ENCODE assay signal across 8 cellular contexts in genomic region chr16:20900299-20901067, GRCh38. TPM values are rescaled to one million over a fixed set of nuclear protein-coding genes. Genes with fewer than 3 reads are reported as not detected.
DNase-seq lines count a peak whose midpoint lies in the region; ATAC-seq, FAIRE-seq and TF ChIP-seq lines count a peak whose summit lies in the region.

A gene with protein sequence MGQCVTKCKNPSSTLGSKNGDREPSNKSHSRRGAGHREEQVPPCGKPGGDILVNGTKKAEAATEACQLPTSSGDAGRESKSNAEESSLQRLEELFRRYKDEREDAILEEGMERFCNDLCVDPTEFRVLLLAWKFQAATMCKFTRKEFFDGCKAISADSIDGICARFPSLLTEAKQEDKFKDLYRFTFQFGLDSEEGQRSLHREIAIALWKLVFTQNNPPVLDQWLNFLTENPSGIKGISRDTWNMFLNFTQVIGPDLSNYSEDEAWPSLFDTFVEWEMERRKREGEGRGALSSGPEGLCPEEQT (minus strand): TSS chr16:20900358. CDS start chr16:20862538, 37,820 bp downstream.
Gene LYRM1, plus strand, starts transcription at chr16:20900771. Its CDS starts 14,785 bp downstream, at chr16:20915556.

- no peak for FAIRE-seq in urothelium cell line (lab: Jason Lieb, UNC)

- H3K27ac ChIP-seq in angular gyrus (ENCODE audit: low read depth, low read length) (peak within 1 kb of the TSS; percentile 96), right atrium auricular region (peak within 1 kb of the TSS; percentile 96 to 99), psoas muscle (peak within 1 kb of the TSS; percentile 96)

- H3K36me3 ChIP-seq in right atrium auricular region (peaks cover 9% of the 10 kb centered on the region), psoas muscle (ENCODE audit: insufficient read depth in 1 of 2, low read depth in 1 of 2) (peaks cover 5 to 13% of the 10 kb centered on the region in 2 donors)

- 0 to 1% (median 1%) methylated on average over 60 to 62 of the region's 62 CpGs for WGBS in psoas muscle, 3 donors

- H3K27me3 ChIP-seq in right atrium auricular region = no peaks in the 10 kb centered on the region
- no peaks in the 10 kb centered on the region for H3K27me3 ChIP-seq in psoas muscle (ENCODE audit: insufficient read depth in 3 of 3, low read length in 2 of 3)

- H3K4me3 ChIP-seq in right atrium auricular region = peak within 1 kb of the TSS; percentile 68 to 89
- H3K4me3 ChIP-seq in psoas muscle = peak within 1 kb of the TSS; percentile 91

- H3K4me1 ChIP-seq in right atrium auricular region (peaks cover 0 to 74% of the 10 kb centered on the region in 2 donors), psoas muscle (peaks cover 41% of the 10 kb centered on the region)

- H3K9me3 ChIP-seq in right atrium auricular region (no peaks in the 10 kb centered on the region), psoas muscle (no peaks in the 10 kb centered on the region)

- intact Hi-C loops in psoas muscle (cut with DNase I) = loop anchor here (5.0 kb wide), 2 partner anchors 33 to 93 kb away; partner anchors contain the start of genes ERI2 (in 1 of the 2) and REXO5 (in 1 of the 2)

- TF ChIP-seq CTCF in GM13976 (IDR thresholded peaks at IDR 0.05; ENCODE audit: borderline replicate concordance, control extremely low read depth, extremely low read depth, insufficient read depth, missing control alignments) (no peak), right atrium auricular region (IDR thresholded peaks at IDR 0.05) (no peak), psoas muscle (IDR thresholded peaks at IDR 0.05) (no peak)

- in situ Hi-C loops in GM13976 (cut with MboI; ENCODE audit: low sequenced_read_pairs, unreplicated experiment) = no loop called here

- peak; percentile 77 for ATAC-seq in HG02884 (IDR thresholded peaks at IDR 0.05; ENCODE audit: unreplicated experiment)
- ATAC-seq in psoas muscle = peak; percentile 91 to 93 (median 92)

- DNase-seq in GM13976 (ENCODE audit: low spot score) (peak; percentile 95), NCI-H187 (lab: John Stamatoyannopoulos, UW) (peak; percentile 86 to 89), T-helper 2 cell (peak; percentile 75 to 97 (median 84)), right atrium auricular region (ENCODE audit: low spot score) (peak; percentile 99), psoas muscle (peak; percentile 97 to 99), urothelium cell line (ENCODE audit: low spot score) (peak; percentile 92)

RNA-seq across cellular contexts. Expression of the first gene that starts in this region (rescaled TPM):
- total RNA-seq in right atrium auricular region (10 to 100 TPM in 1 of 2 donors, 1 to 10 TPM in 1; 10.0 to 13.4 TPM), psoas muscle (10 to 100 TPM in 2 of 4 donors, 1 to 10 TPM in 2; 6.8 to 19.6 (median 11.6) TPM)
- 1 to 10 TPM; 2.2 to 8.7 (median 8.6) TPM for polyA plus RNA-seq in psoas muscle

RNA-seq across cellular contexts. Expression of gene LYRM1, which starts in this region (rescaled TPM):
- total RNA-seq in right atrium auricular region (10 to 100 TPM; 54.2 to 58.7 TPM), psoas muscle (10 to 100 TPM; 27.2 to 47.9 (median 32.7) TPM)
- 10 to 100 TPM; 33.6 to 54.0 (median 53.8) TPM for polyA plus RNA-seq in psoas muscle

Comparison
In these comparisons a context has a peak if more than half of its experiments do, and no peak if none do; other contexts are left out.
1. Peak in every context shown above with its lines: DNase-seq, ATAC-seq, H3K4me3 ChIP-seq and H3K27ac ChIP-seq.